In genomic region chr14:91249841-91250616, GRCh38 we compare ENCODE assay signal across 8 cellular contexts. TPM values are rescaled to one million over a fixed set of nuclear protein-coding genes. Genes with fewer than 3 reads are reported as not detected.
DNase-seq lines count a peak whose midpoint lies in the region; ATAC-seq and TF ChIP-seq lines count a peak whose summit lies in the region.

No MANE protein-coding gene starts in this region.

- peaks cover 4% of the 10 kb centered on the region for H3K27me3 ChIP-seq in ascending aorta

- TF ChIP-seq CTCF in ascending aorta (IDR thresholded peaks at IDR 0.05), result no peak

- peak overlapping the region; percentile 93 for H3K27ac Mint-ChIP-seq in activated T-helper 1 cell treated with anti-CD3 and anti-CD28 coated beads, Interleukin-12 subunit alpha, Interleukin-12 subunit beta, Interleukin-2, Interleukin-4 antibody, amounts not matched to agents 30 ng/mL and 10 ng/mL and 1 ng/mL, durations not matched to agents 14 hours and 24 hours and 36 hours
- peak overlapping the region; percentile 95 for H3K27ac Mint-ChIP-seq in memory B cell

- peaks cover 80% of the 10 kb centered on the region for H3K4me1 Mint-ChIP-seq in activated T-helper 1 cell treated with anti-CD3 and anti-CD28 coated beads, Interleukin-12 subunit alpha, Interleukin-12 subunit beta, Interleukin-2, Interleukin-4 antibody, amounts not matched to agents 30 ng/mL and 10 ng/mL and 1 ng/mL, durations not matched to agents 14 hours and 24 hours and 36 hours (ENCODE audit: low read depth)
- peaks cover 39% of the 10 kb centered on the region for H3K4me1 Mint-ChIP-seq in memory B cell

- H3K36me3 Mint-ChIP-seq in activated T-helper 1 cell treated with anti-CD3 and anti-CD28 coated beads, Interleukin-12 subunit alpha, Interleukin-12 subunit beta, Interleukin-2, Interleukin-4 antibody, amounts not matched to agents 30 ng/mL and 10 ng/mL and 1 ng/mL, durations not matched to agents 14 hours and 24 hours and 36 hours (ENCODE audit: low read depth), result peaks cover 16% of the 10 kb centered on the region
- H3K36me3 Mint-ChIP-seq in memory B cell, result peaks cover 3% of the 10 kb centered on the region

- no peak overlapping the region for H3K27ac ChIP-seq in ascending aorta

- no peak overlapping the region for H3K4me3 ChIP-seq in ascending aorta

- ATAC-seq in HG03135 (IDR thresholded peaks at IDR 0.05; ENCODE audit: unreplicated experiment) (peak; percentile 87), memory B cell (ENCODE audit: low read depth) (peak; percentile 56)

- intact Hi-C loops in activated T-helper 1 cell treated with anti-CD3 and anti-CD28 coated beads, Interleukin-12 subunit alpha, Interleukin-12 subunit beta, Interleukin-2, Interleukin-4 antibody, amounts not matched to agents 30 ng/mL and 10 ng/mL and 1 ng/mL, durations not matched to agents 14 hours and 24 hours and 36 hours (cut with micrococcal nuclease), result loop anchor here (5.0 kb wide), 2 partner anchors 188 to 1542 kb away; partner anchors contain the start of genes GOLGA5 and RPS6KA5
- intact Hi-C loops in ascending aorta (cut with DNase I), result no loop called here

- no peaks in the 10 kb centered on the region for H3K9me3 ChIP-seq in ascending aorta

- H3K4me1 ChIP-seq in ascending aorta, result peaks cover 4 to 5% of the 10 kb centered on the region in 2 donors

- no peaks in the 10 kb centered on the region for H3K36me3 ChIP-seq in ascending aorta

- peaks cover 4% of the 10 kb centered on the region for H3K9me3 Mint-ChIP-seq in activated T-helper 1 cell treated with anti-CD3 and anti-CD28 coated beads, Interleukin-12 subunit alpha, Interleukin-12 subunit beta, Interleukin-2, Interleukin-4 antibody, amounts not matched to agents 30 ng/mL and 10 ng/mL and 1 ng/mL, durations not matched to agents 14 hours and 24 hours and 36 hours
- H3K9me3 Mint-ChIP-seq in memory B cell, result peaks cover 3% of the 10 kb centered on the region

- H3K27me3 Mint-ChIP-seq in activated T-helper 1 cell treated with anti-CD3 and anti-CD28 coated beads, Interleukin-12 subunit alpha, Interleukin-12 subunit beta, Interleukin-2, Interleukin-4 antibody, amounts not matched to agents 30 ng/mL and 10 ng/mL and 1 ng/mL, durations not matched to agents 14 hours and 24 hours and 36 hours (ENCODE audit: insufficient read depth), result no peaks in the 10 kb centered on the region
- no peaks in the 10 kb centered on the region for H3K27me3 Mint-ChIP-seq in memory B cell

- DNase-seq in ELR (ENCODE audit: low read depth) (peak; percentile 87), GM19240 (ENCODE audit: insufficient read length, low spot score) (peak; percentile 86), NCI-H2171 (lab: John Stamatoyannopoulos, UW) (peak; percentile 69), memory B cell (ENCODE audit: low spot score in 2 of 2) (peak in 1 of 2 donors; percentile 28), ascending aorta (ENCODE audit: low spot score in 2 of 2) (no peak), inferior parietal cortex (ENCODE audit: extremely low spot score) (no peak)
- DNase-seq in activated T-helper 1 cell treated with anti-CD3 and anti-CD28 coated beads, Interleukin-12 subunit alpha, Interleukin-12 subunit beta, Interleukin-2, Interleukin-4 antibody, amounts not matched to agents 30 ng/mL and 10 ng/mL and 1 ng/mL, durations not matched to agents 14 hours and 24 hours and 36 hours (ENCODE audit: low spot score), result peak; percentile 61

- peak overlapping the region; percentile 70 for H3K4me3 Mint-ChIP-seq in activated T-helper 1 cell treated with anti-CD3 and anti-CD28 coated beads, Interleukin-12 subunit alpha, Interleukin-12 subunit beta, Interleukin-2, Interleukin-4 antibody, amounts not matched to agents 30 ng/mL and 10 ng/mL and 1 ng/mL, durations not matched to agents 14 hours and 24 hours and 36 hours
- H3K4me3 Mint-ChIP-seq in memory B cell, result peak overlapping the region; percentile 58

RNA-seq across cellular contexts. Expression of gene GPR68, which starts 5.5 kb away (rescaled TPM):
- 4.5 and 5.4 TPM in 2 replicates for total RNA-seq in activated T-helper 1 cell treated with anti-CD3 and anti-CD28 coated beads, Interleukin-12 subunit alpha, Interleukin-12 subunit beta, Interleukin-2, Interleukin-4 antibody, amounts not matched to agents 30 ng/mL and 10 ng/mL and 1 ng/mL, durations not matched to agents 14 hours and 24 hours and 36 hours
- not detected for total RNA-seq in ascending aorta

Comparison
In these comparisons a context has a peak if more than half of its experiments do, and no peak if none do; other contexts are left out.
1. DNase-seq: peak in ELR (single experiment), GM19240 (single experiment), NCI-H2171 (single experiment) and activated T-helper 1 cell treated with anti-CD3 and anti-CD28 coated beads, Interleukin-12 subunit alpha, Interleukin-12 subunit beta, Interleukin-2, Interleukin-4 antibody, amounts not matched to agents 30 ng/mL and 10 ng/mL and 1 ng/mL, durations not matched to agents 14 hours and 24 hours and 36 hours (single experiment); none in ascending aorta (0 of 2) and inferior parietal cortex (single experiment).